Comparison of ENCODE assay signal across 17 cellular contexts in genomic region chr6:19035454-19035853, GRCh38.
A peak's percentile ranks its signal among the peaks of the same experiment; 100 is the strongest.
DNase-seq lines count a peak whose midpoint lies in the region; TF ChIP-seq lines count a peak whose summit lies in the region.
"Had no signal": no experiment of that assay in that cellular context is flagged by ENCODE, and none has a peak within 500 bp of the region (broad histone marks: within the 10 kb centered on the region; RNA-seq: fewer than 3 reads in every experiment).

No MANE protein-coding gene starts in this region.

- H3K36me3 Mint-ChIP-seq in mesothelial cell of epicardium = no peaks in the 10 kb centered on the region
- H3K36me3 Mint-ChIP-seq: activated naive CD4-positive, alpha-beta T cell treated with anti-CD3 and anti-CD28 coated beads, Interleukin-2, amount 10 ng/mL, durations not matched to agents 7 days and 5 days; brain had no signal

- peaks cover 7% of the 10 kb centered on the region for H3K9me3 Mint-ChIP-seq in mesothelial cell of epicardium

- WGBS in esophagus squamous epithelium, 2 donors = 15 to 21% methylated on average over 3 of the region's 3 CpGs
- WGBS in mesodermal cell (ENCODE audit: insufficient coverage in 2 of 2), 2 experiments = 71 to 86% methylated on average over 3 of the region's 3 CpGs
- 27 to 29% methylated on average over 3 of the region's 3 CpGs for WGBS in testis, 2 donors

- TF ChIP-seq POLR2A in esophagus squamous epithelium (IDR thresholded peaks at IDR 0.05) (no peak), testis (IDR thresholded peaks at IDR 0.05) (no peak)

- H3K4me1 ChIP-seq in esophagus squamous epithelium (peaks cover 7 to 48% (median 18%) of the 10 kb centered on the region in 3 donors), mesodermal cell (ENCODE audit: control insufficient read depth, insufficient read depth, low read length, poor library complexity, severe bottlenecking) (no peaks in the 10 kb centered on the region), testis (peaks cover 23% of the 10 kb centered on the region)

- H3K27ac ChIP-seq in esophagus squamous epithelium = peak overlapping the region; percentile 28 to 79 (median 72)
- peak overlapping the region; percentile 58 for H3K27ac ChIP-seq in mesodermal cell (ENCODE audit: low read depth, low read length, severe bottlenecking)
- H3K27ac ChIP-seq in testis = peak overlapping the region; percentile 6 to 57
- H3K27ac ChIP-seq: SK-N-MC had no signal

- intact Hi-C loops in esophagus squamous epithelium (cut with DNase I) (no loop called here), testis (cut with DNase I; ENCODE audit: low total_unique reads) (no loop called here)

- H3K36me3 ChIP-seq in esophagus squamous epithelium (no peaks in the 10 kb centered on the region), mesodermal cell (ENCODE audit: control insufficient read depth, insufficient read depth, low read length) (no peaks in the 10 kb centered on the region), testis (ENCODE audit: low read depth, missing control alignments) (no peaks in the 10 kb centered on the region)

- TF ChIP-seq CTCF in esophagus squamous epithelium (IDR thresholded peaks at IDR 0.05) (no peak), testis (IDR thresholded peaks at IDR 0.05) (no peak), mesothelial cell of epicardium (IDR thresholded peaks at IDR 0.05; ENCODE audit: unreplicated experiment) (no peak)

- H3K4me3 ChIP-seq in esophagus squamous epithelium (no peak overlapping the region), mesodermal cell (ENCODE audit: extremely low read depth, insufficient read depth, low read length, poor library complexity, severe bottlenecking) (no peak overlapping the region), testis (no peak overlapping the region)
- H3K4me3 ChIP-seq: SK-N-MC had no signal

- H3K27ac Mint-ChIP-seq in mesothelial cell of epicardium = no peak overlapping the region
- H3K27ac Mint-ChIP-seq: activated naive CD4-positive, alpha-beta T cell treated with anti-CD3 and anti-CD28 coated beads, Interleukin-2, amount 10 ng/mL, durations not matched to agents 7 days and 5 days had no signal

- H3K27me3 ChIP-seq in esophagus squamous epithelium = no peaks in the 10 kb centered on the region
- H3K27me3 ChIP-seq in testis = no peaks in the 10 kb centered on the region

- DNase-seq in RPMI7951 (ENCODE audit: low read depth) (peak; percentile 10), esophagus squamous epithelium (lab: John Stamatoyannopoulos, UW) (no peak), testis (peak; percentile 28), dedifferentiated amniotic fluid mesenchymal stem cell (ENCODE audit: extremely low spot score) (no peak), cerebellar nuclear complex (lab: John Stamatoyannopoulos, UW) (no peak), mesothelial cell of epicardium (ENCODE audit: low spot score in 2 of 2, unreplicated experiment in 2 of 2) (no peak)
- DNase-seq in stimulated activated CD4-positive, alpha-beta T cell treated with anti-CD3 and anti-CD28 coated beads, Interleukin-2, amount 100 ng/mL, for 48 hours = no peak
- DNase-seq: activated naive CD4-positive, alpha-beta T cell treated with anti-CD3 and anti-CD28 coated beads, Interleukin-2, amount 10 ng/mL, durations not matched to agents 7 days and 5 days; HCEC 1CT; kidney glomerular epithelial cell; NCI-H187 treated with DMSO at 0.1 percent for 48 hours; NCI-H526 treated with DMSO at 0.1 percent for 48 hours; PC-3; stimulated activated naive CD8-positive, alpha-beta T cell treated with anti-CD3 and anti-CD28 coated beads, Interleukin-15, Interleukin-2, amounts not matched to agents 100 U/mL and 50 U/mL, for 24 hours had no signal

- no peaks in the 10 kb centered on the region for H3K27me3 Mint-ChIP-seq in mesothelial cell of epicardium (ENCODE audit: low read depth)
- H3K27me3 Mint-ChIP-seq: activated naive CD4-positive, alpha-beta T cell treated with anti-CD3 and anti-CD28 coated beads, Interleukin-2, amount 10 ng/mL, durations not matched to agents 7 days and 5 days; brain had no signal

- H3K4me3 Mint-ChIP-seq in mesothelial cell of epicardium = no peak overlapping the region
- H3K4me3 Mint-ChIP-seq: activated naive CD4-positive, alpha-beta T cell treated with anti-CD3 and anti-CD28 coated beads, Interleukin-2, amount 10 ng/mL, durations not matched to agents 7 days and 5 days had no signal

- H3K9me3 ChIP-seq in esophagus squamous epithelium (no peaks in the 10 kb centered on the region), mesodermal cell (ENCODE audit: control insufficient read depth, low read length) (no peaks in the 10 kb centered on the region), testis (no peaks in the 10 kb centered on the region)

- H3K4me1 Mint-ChIP-seq in mesothelial cell of epicardium = peaks cover 8% of the 10 kb centered on the region
- H3K4me1 Mint-ChIP-seq: activated naive CD4-positive, alpha-beta T cell treated with anti-CD3 and anti-CD28 coated beads, Interleukin-2, amount 10 ng/mL, durations not matched to agents 7 days and 5 days had no signal

Comparison
In these comparisons a context has a peak if more than half of its experiments do, and no peak if none do; other contexts are left out.
1. DNase-seq: peak in RPMI7951 (single experiment) and testis (single experiment); none in esophagus squamous epithelium (single experiment), dedifferentiated amniotic fluid mesenchymal stem cell (single experiment), stimulated activated CD4-positive, alpha-beta T cell treated with anti-CD3 and anti-CD28 coated beads, Interleukin-2, amount 100 ng/mL, for 48 hours (0 of 2), cerebellar nuclear complex (0 of 2) and mesothelial cell of epicardium (0 of 2).
2. Peak in every context shown above with its lines, with median percentiles within 50 percentile points of each other: H3K27ac ChIP-seq.